Comparison of ENCODE assay signal across 1 cellular context in genomic region chr4:39458505-39459300, GRCh38.
TF ChIP-seq lines count a peak whose summit lies in the region.

Gene LIAS (plus strand): TSS chr4:39459056. CDS start chr4:39459118, 62 bp downstream.
Gene RPL9 (minus strand): TSS chr4:39458922. CDS start chr4:39458439, 483 bp downstream.

TF ChIP-seq in GM23338, 12 proteins besides CTCF, POLR2A, EP300 and RAD21 (continued from another document):
- TF ChIP-seq, protein P1, sequence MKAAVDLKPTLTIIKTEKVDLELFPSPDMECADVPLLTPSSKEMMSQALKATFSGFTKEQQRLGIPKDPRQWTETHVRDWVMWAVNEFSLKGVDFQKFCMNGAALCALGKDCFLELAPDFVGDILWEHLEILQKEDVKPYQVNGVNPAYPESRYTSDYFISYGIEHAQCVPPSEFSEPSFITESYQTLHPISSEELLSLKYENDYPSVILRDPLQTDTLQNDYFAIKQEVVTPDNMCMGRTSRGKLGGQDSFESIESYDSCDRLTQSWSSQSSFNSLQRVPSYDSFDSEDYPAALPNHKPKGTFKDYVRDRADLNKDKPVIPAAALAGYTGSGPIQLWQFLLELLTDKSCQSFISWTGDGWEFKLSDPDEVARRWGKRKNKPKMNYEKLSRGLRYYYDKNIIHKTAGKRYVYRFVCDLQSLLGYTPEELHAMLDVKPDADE (IDR thresholded peaks at IDR 0.05) = peak; percentile 84
- TF ChIP-seq, protein P2, sequence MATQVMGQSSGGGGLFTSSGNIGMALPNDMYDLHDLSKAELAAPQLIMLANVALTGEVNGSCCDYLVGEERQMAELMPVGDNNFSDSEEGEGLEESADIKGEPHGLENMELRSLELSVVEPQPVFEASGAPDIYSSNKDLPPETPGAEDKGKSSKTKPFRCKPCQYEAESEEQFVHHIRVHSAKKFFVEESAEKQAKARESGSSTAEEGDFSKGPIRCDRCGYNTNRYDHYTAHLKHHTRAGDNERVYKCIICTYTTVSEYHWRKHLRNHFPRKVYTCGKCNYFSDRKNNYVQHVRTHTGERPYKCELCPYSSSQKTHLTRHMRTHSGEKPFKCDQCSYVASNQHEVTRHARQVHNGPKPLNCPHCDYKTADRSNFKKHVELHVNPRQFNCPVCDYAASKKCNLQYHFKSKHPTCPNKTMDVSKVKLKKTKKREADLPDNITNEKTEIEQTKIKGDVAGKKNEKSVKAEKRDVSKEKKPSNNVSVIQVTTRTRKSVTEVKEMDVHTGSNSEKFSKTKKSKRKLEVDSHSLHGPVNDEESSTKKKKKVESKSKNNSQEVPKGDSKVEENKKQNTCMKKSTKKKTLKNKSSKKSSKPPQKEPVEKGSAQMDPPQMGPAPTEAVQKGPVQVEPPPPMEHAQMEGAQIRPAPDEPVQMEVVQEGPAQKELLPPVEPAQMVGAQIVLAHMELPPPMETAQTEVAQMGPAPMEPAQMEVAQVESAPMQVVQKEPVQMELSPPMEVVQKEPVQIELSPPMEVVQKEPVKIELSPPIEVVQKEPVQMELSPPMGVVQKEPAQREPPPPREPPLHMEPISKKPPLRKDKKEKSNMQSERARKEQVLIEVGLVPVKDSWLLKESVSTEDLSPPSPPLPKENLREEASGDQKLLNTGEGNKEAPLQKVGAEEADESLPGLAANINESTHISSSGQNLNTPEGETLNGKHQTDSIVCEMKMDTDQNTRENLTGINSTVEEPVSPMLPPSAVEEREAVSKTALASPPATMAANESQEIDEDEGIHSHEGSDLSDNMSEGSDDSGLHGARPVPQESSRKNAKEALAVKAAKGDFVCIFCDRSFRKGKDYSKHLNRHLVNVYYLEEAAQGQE (IDR thresholded peaks at IDR 0.05; ENCODE audit: unreplicated experiment) = no peak
- TF ChIP-seq POLR2AphosphoS5 (IDR thresholded peaks at IDR 0.05; ENCODE audit: low read depth) = peak; percentile 99
- TF ChIP-seq, protein P3, sequence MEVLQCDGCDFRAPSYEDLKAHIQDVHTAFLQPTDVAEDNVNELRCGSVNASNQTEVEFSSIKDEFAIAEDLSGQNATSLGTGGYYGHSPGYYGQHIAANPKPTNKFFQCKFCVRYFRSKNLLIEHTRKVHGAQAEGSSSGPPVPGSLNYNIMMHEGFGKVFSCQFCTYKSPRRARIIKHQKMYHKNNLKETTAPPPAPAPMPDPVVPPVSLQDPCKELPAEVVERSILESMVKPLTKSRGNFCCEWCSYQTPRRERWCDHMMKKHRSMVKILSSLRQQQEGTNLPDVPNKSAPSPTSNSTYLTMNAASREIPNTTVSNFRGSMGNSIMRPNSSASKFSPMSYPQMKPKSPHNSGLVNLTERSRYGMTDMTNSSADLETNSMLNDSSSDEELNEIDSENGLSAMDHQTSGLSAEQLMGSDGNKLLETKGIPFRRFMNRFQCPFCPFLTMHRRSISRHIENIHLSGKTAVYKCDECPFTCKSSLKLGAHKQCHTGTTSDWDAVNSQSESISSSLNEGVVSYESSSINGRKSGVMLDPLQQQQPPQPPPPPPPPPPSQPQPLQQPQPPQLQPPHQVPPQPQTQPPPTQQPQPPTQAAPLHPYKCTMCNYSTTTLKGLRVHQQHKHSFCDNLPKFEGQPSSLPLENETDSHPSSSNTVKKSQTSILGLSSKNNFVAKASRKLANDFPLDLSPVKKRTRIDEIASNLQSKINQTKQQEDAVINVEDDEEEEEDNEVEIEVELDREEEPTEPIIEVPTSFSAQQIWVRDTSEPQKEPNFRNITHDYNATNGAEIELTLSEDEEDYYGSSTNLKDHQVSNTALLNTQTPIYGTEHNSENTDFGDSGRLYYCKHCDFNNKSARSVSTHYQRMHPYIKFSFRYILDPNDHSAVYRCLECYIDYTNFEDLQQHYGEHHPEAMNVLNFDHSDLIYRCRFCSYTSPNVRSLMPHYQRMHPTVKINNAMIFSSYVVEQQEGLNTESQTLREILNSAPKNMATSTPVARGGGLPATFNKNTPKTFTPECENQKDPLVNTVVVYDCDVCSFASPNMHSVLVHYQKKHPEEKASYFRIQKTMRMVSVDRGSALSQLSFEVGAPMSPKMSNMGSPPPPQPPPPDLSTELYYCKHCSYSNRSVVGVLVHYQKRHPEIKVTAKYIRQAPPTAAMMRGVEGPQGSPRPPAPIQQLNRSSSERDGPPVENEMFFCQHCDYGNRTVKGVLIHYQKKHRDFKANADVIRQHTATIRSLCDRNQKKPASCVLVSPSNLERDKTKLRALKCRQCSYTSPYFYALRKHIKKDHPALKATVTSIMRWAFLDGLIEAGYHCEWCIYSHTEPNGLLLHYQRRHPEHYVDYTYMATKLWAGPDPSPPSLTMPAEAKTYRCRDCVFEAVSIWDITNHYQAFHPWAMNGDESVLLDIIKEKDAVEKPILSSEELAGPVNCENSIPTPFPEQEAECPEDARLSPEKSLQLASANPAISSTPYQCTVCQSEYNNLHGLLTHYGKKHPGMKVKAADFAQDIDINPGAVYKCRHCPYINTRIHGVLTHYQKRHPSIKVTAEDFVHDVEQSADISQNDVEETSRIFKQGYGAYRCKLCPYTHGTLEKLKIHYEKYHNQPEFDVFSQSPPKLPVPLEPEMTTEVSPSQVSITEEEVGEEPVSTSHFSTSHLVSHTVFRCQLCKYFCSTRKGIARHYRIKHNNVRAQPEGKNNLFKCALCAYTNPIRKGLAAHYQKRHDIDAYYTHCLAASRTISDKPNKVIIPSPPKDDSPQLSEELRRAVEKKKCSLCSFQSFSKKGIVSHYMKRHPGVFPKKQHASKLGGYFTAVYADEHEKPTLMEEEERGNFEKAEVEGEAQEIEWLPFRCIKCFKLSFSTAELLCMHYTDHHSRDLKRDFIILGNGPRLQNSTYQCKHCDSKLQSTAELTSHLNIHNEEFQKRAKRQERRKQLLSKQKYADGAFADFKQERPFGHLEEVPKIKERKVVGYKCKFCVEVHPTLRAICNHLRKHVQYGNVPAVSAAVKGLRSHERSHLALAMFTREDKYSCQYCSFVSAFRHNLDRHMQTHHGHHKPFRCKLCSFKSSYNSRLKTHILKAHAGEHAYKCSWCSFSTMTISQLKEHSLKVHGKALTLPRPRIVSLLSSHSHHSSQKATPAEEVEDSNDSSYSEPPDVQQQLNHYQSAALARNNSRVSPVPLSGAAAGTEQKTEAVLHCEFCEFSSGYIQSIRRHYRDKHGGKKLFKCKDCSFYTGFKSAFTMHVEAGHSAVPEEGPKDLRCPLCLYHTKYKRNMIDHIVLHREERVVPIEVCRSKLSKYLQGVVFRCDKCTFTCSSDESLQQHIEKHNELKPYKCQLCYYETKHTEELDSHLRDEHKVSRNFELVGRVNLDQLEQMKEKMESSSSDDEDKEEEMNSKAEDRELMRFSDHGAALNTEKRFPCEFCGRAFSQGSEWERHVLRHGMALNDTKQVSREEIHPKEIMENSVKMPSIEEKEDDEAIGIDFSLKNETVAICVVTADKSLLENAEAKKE (CRISPR knock-in tag; IDR thresholded peaks at IDR 0.05) = no peak
- TF ChIP-seq ZNF114 (CRISPR knock-in tag; IDR thresholded peaks at IDR 0.05) = no peak
